In genomic region chr1:226436855-226437491, GRCh38 we compare ENCODE assay signal across 1 cellular context.
TF ChIP-seq lines count a peak whose summit lies in the region.

No MANE protein-coding gene starts in this region.

TF ChIP-seq in SK-N-SH, 30 proteins besides CTCF, POLR2A, EP300 and RAD21 (continued from another document):
- TF ChIP-seq RCOR1 (IDR thresholded peaks at IDR 0.05; ENCODE audit: low read length) (no peak), IRF3 (IDR thresholded peaks at IDR 0.05; ENCODE audit: low read depth, low read length) (no peak), MAX (IDR thresholded peaks at IDR 0.05; ENCODE audit: low read depth) (no peak), EZH2phosphoT487 (IDR thresholded peaks at IDR 0.05; ENCODE audit: borderline replicate concordance, low read depth) (no peak), TAF1 (IDR thresholded peaks at IDR 0.05; ENCODE audit: borderline replicate concordance, low read depth, low read length) (no peak), SMC3 (IDR thresholded peaks at IDR 0.05; ENCODE audit: low read depth, low read length) (no peak), RXRA (IDR thresholded peaks at IDR 0.05; ENCODE audit: borderline replicate concordance, low read depth) (no peak), ZBTB33 (IDR thresholded peaks at IDR 0.05; ENCODE audit: borderline replicate concordance, low read depth) (no peak), NFIC (IDR thresholded peaks at IDR 0.05; ENCODE audit: borderline replicate concordance) (no peak)
